ENCODE assay signal across 8 cellular contexts in the genomic region with DNA sequence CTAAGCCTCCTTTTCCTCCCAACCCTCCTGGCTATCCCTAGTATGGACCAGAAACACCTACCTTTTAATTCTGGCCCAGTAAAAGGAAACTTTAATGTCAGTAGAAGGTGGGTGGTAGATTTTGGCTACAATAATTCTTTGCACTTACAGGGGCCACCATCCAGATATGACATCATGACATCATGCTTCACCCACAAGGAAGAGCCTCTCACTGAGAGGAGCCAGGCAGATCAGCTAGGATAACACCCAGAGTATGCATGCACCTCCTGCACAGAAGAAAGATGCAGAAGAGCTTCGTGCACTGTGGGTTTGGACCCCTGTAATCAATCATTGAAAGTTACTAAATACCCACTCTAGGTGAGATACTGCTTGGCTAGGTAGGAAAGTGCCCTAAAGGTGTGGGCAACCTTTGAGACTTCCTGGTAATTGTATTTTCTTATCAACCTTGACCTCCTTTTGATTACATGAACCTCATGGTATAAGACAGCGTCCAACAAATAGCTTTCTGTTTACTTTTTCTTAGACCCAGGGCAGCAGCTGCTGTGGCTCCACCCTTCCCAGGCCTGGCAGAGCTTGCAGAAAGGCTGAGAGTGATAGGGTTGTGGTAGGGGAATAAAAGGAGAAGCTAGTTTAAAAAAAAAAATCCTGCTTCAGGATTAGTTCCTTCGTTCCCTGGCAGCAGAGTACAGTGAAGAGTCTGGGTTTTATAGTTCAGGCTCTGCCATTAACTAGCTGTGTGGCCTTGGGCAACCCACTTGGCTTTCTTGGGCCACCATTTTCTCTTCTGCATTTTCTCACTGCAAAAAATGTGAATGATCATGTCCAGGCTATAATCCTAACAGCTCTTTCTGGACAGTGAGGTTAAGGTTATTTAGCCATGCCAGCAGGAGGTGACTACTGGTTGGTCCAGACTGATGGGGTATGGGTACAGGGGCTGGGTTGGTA. TPM values are rescaled to one million over a fixed set of nuclear protein-coding genes. Genes with fewer than 3 reads are reported as not detected.
DNase-seq lines count a peak whose midpoint lies in the region; ATAC-seq, FAIRE-seq and TF ChIP-seq lines count a peak whose summit lies in the region.

No MANE protein-coding gene starts in this region.

- H3K4me3 ChIP-seq in PC-3 (ENCODE audit: low read length) (peak overlapping the region; percentile 78), WERI-Rb-1 (ENCODE audit: low read depth, low read length) (no peak overlapping the region)

- POLR2A ChIA-PET in PC-3 (lab: Charles Lee; ENCODE audit: unreplicated experiment): interaction anchor here (0.5 to 0.7 kb wide), 2 partner anchors 63 to 150 kb away, joined by 3 to 4 read pairs; no protein-coding TSS in a partner anchor

- intact Hi-C loops in PC-3 (cut with micrococcal nuclease): loop anchor here (10.0 kb wide), 1 partner anchor 176 kb away; a partner anchor contains a TSS
- intact Hi-C loops in Right ventricle myocardium superior (cut with DNase I): no loop called here

- TF ChIP-seq CTCF in PC-3 (conservative IDR thresholded peaks at IDR 0.05; ENCODE audit: low read depth, low read length) (no peak), WERI-Rb-1 (IDR thresholded peaks at IDR 0.05; ENCODE audit: low read depth, low read length) (no peak)

- peaks cover 41% of the 10 kb centered on the region for H4K20me1 ChIP-seq in PC-3 (ENCODE audit: low read length)

- H3K9ac ChIP-seq in PC-3 (ENCODE audit: low read length): peak overlapping the region; percentile 68

- H3K27ac Mint-ChIP-seq in stimulated activated naive CD8-positive, alpha-beta T cell treated with anti-CD3 and anti-CD28 coated beads, Interleukin-15, amount 100 ng/mL, for 72 hours: peak overlapping the region; percentile 36 to 94

- peaks cover 82% of the 10 kb centered on the region for H3K4me1 ChIP-seq in PC-3 (ENCODE audit: insufficient read depth, low read length)

- no peak overlapping the region for H2AFZ ChIP-seq in PC-3 (ENCODE audit: low read length)

- H3K36me3 ChIP-seq in PC-3 (ENCODE audit: low read depth, low read length) (peaks cover 27% of the 10 kb centered on the region), WERI-Rb-1 (peaks cover 23% of the 10 kb centered on the region)

- peak; percentile 44 for DNase-seq in NCI-H2029 (lab: John Stamatoyannopoulos, UW)
- DNase-seq in NCI-H2029 treated with DMSO at 0.1 percent for 48 hours (lab: John Stamatoyannopoulos, UW): no peak
- peak; percentile 22 for DNase-seq in PC-3
- peak; percentile 76 for DNase-seq in Right ventricle myocardium superior
- DNase-seq in stimulated activated naive CD8-positive, alpha-beta T cell treated with anti-CD3 and anti-CD28 coated beads, Interleukin-15, amount 100 ng/mL, for 72 hours: no peak
- DNase-seq in frontal cortex (ENCODE audit: low spot score in 2 of 2): no peak
- no peak for DNase-seq in WERI-Rb-1

- no peak for FAIRE-seq in frontal cortex (lab: Jason Lieb, UNC)

- H3K27ac ChIP-seq in PC-3 (ENCODE audit: low read length) (peak overlapping the region; percentile 94), WERI-Rb-1 (no peak overlapping the region)

- H3K4me1 Mint-ChIP-seq in stimulated activated naive CD8-positive, alpha-beta T cell treated with anti-CD3 and anti-CD28 coated beads, Interleukin-15, amount 100 ng/mL, for 72 hours: peaks cover 96% of the 10 kb centered on the region

- H3K79me2 ChIP-seq in PC-3 (ENCODE audit: low read length): peaks cover 96% of the 10 kb centered on the region

- peak overlapping the region; percentile 89 for H3K4me2 ChIP-seq in PC-3 (ENCODE audit: low read length)

- no peaks in the 10 kb centered on the region for H3K9me3 ChIP-seq in PC-3 (ENCODE audit: low read length)
- H3K9me3 ChIP-seq in WERI-Rb-1 (ENCODE audit: severe bottlenecking): no peaks in the 10 kb centered on the region

- no peaks in the 10 kb centered on the region for H3K27me3 Mint-ChIP-seq in stimulated activated naive CD8-positive, alpha-beta T cell treated with anti-CD3 and anti-CD28 coated beads, Interleukin-15, amount 100 ng/mL, for 72 hours

- H3K4me3 Mint-ChIP-seq in stimulated activated naive CD8-positive, alpha-beta T cell treated with anti-CD3 and anti-CD28 coated beads, Interleukin-15, amount 100 ng/mL, for 72 hours: peak overlapping the region; percentile 73 to 89

- no peaks in the 10 kb centered on the region for H3K9me2 ChIP-seq in PC-3 (replicated peaks; ENCODE audit: low read length)

- ATAC-seq in PC-3 (no peak), Right ventricle myocardium superior (ENCODE audit: poor library complexity) (peak; percentile 30), GM21723 (IDR thresholded peaks at IDR 0.05; ENCODE audit: unreplicated experiment) (no peak)
- ATAC-seq in stimulated activated naive CD8-positive, alpha-beta T cell treated with anti-CD3 and anti-CD28 coated beads, Interleukin-15, amount 100 ng/mL, for 72 hours: no peak

- no peaks in the 10 kb centered on the region for H3K9me3 Mint-ChIP-seq in stimulated activated naive CD8-positive, alpha-beta T cell treated with anti-CD3 and anti-CD28 coated beads, Interleukin-15, amount 100 ng/mL, for 72 hours

- no peaks in the 10 kb centered on the region for H3K27me3 ChIP-seq in PC-3 (ENCODE audit: low read length)
- H3K27me3 ChIP-seq in WERI-Rb-1 (ENCODE audit: insufficient read depth, low read depth, severe bottlenecking): no peaks in the 10 kb centered on the region

- no TSS peak for BruUV-seq in PC-3 (replicated peaks; lab: Mats Ljungman, UMichigan)

- CTCF ChIA-PET in PC-3 (lab: Charles Lee): interaction anchor here (1.1 to 2.4 kb wide), 3 partner anchors 17 to 162 kb away, joined by 3 to 23 read pairs (median 4); a partner anchor contains a TSS

- H3F3A ChIP-seq in PC-3 (ENCODE audit: low read length, unreplicated experiment): peaks cover 27% of the 10 kb centered on the region

RNA-seq across cellular contexts. Expression of a gene that starts 6.2 kb away (rescaled TPM):
- total RNA-seq in PC-3 (2014; rRNA removed) (15.9 and 16.8 TPM in 2 replicates), Right ventricle myocardium superior (12.2 TPM), frontal cortex (0.82 TPM)

RNA-seq across cellular contexts. Expression of a gene that starts 48.8 kb away (rescaled TPM):
- not detected in 2 replicates for total RNA-seq in PC-3 (2014; rRNA removed)
- total RNA-seq in Right ventricle myocardium superior: not detected
- total RNA-seq in frontal cortex: not detected

Comparison
In these comparisons a context has a peak if more than half of its experiments do, and no peak if none do; other contexts are left out.
1. DNase-seq: peak in NCI-H2029 (single experiment), PC-3 (single experiment) and Right ventricle myocardium superior (single experiment); none in NCI-H2029 treated with DMSO at 0.1 percent for 48 hours (single experiment), stimulated activated naive CD8-positive, alpha-beta T cell treated with anti-CD3 and anti-CD28 coated beads, Interleukin-15, amount 100 ng/mL, for 72 hours (0 of 2), frontal cortex (0 of 2) and WERI-Rb-1 (single experiment).